In genomic region chr6:20259316-20260049, GRCh38 we compare ENCODE assay signal across 8 cellular contexts. TPM values are rescaled to one million over a fixed set of nuclear protein-coding genes. Genes with fewer than 3 reads are reported as not detected.
"Had no signal": no experiment of that assay in that cellular context is flagged by ENCODE, and none has a peak within 500 bp of the region (broad histone marks: within the 10 kb centered on the region; RNA-seq: fewer than 3 reads in every experiment).

No MANE protein-coding gene starts in this region.

- H3K4me1 ChIP-seq: HAP-1 had no signal

- H3K9me3 ChIP-seq: HAP-1 had no signal

- H3K27ac ChIP-seq: HL-60 had no signal

- H3K36me3 Mint-ChIP-seq: IgD-negative memory B cell had no signal

- H3K36me3 ChIP-seq: HAP-1 had no signal

- H3K27ac Mint-ChIP-seq: HFFc6, IgD-negative memory B cell had no signal

- ATAC-seq: HCT116, HepG2 had no signal

- DNase-seq: GOT3, H7, HFFc6 had no signal

- H3K4me3 ChIP-seq: HAP-1 had no signal

- H3K4me1 Mint-ChIP-seq: IgD-negative memory B cell had no signal

- H3K4me3 Mint-ChIP-seq: HFFc6, IgD-negative memory B cell had no signal

RNA-seq across cellular contexts. Expression of gene MBOAT1, which starts 47.2 kb away (rescaled TPM):
- total RNA-seq: HepG2 had no signal
- polyA plus RNA-seq: HepG2 had no signal
